ENCODE assay signal across 8 cellular contexts in genomic region chr7:36391436-36392198, GRCh38. TPM values are rescaled to one million over a fixed set of nuclear protein-coding genes. Genes with fewer than 3 reads are reported as not detected.
DNase-seq lines count a peak whose midpoint lies in the region; ATAC-seq and TF ChIP-seq lines count a peak whose summit lies in the region.

No MANE protein-coding gene starts in this region.

- H3K36me3 Mint-ChIP-seq in activated T-helper 1 cell treated with anti-CD3 and anti-CD28 coated beads, Interleukin-12 subunit alpha, Interleukin-12 subunit beta, Interleukin-2, Interleukin-4 antibody, amounts not matched to agents 30 ng/mL and 10 ng/mL and 1 ng/mL, durations not matched to agents 14 hours and 24 hours and 36 hours (ENCODE audit: low read depth): peaks cover 20% of the 10 kb centered on the region
- no peaks in the 10 kb centered on the region for H3K36me3 Mint-ChIP-seq in naive B cell

- H3K9ac ChIP-seq in HUES64 (ENCODE audit: low read depth, low read length): peak overlapping the region; percentile 12; the same call in 1 of the 2 replicates

- H3K36me3 ChIP-seq in HUES64 (ENCODE audit: insufficient read depth, low read length) (peaks cover 15% of the 10 kb centered on the region), testis (ENCODE audit: low read depth, missing control alignments) (no peaks in the 10 kb centered on the region)

- H3K9me3 ChIP-seq in HUES64 (ENCODE audit: insufficient read depth, low read depth, low read length) (peaks cover 7% of the 10 kb centered on the region; the same call in 1 of the 2 replicates), testis (no peaks in the 10 kb centered on the region)

- peaks cover 15% of the 10 kb centered on the region for H3K9me3 Mint-ChIP-seq in activated T-helper 1 cell treated with anti-CD3 and anti-CD28 coated beads, Interleukin-12 subunit alpha, Interleukin-12 subunit beta, Interleukin-2, Interleukin-4 antibody, amounts not matched to agents 30 ng/mL and 10 ng/mL and 1 ng/mL, durations not matched to agents 14 hours and 24 hours and 36 hours
- no peaks in the 10 kb centered on the region for H3K9me3 Mint-ChIP-seq in naive B cell

- intact Hi-C loops in activated T-helper 1 cell treated with anti-CD3 and anti-CD28 coated beads, Interleukin-12 subunit alpha, Interleukin-12 subunit beta, Interleukin-2, Interleukin-4 antibody, amounts not matched to agents 30 ng/mL and 10 ng/mL and 1 ng/mL, durations not matched to agents 14 hours and 24 hours and 36 hours (cut with micrococcal nuclease): loop anchor here (2.0 to 10.0 kb wide), 7 partner anchors 274 to 1399 kb away; partner anchors contain the start of genes AOAH, DPY19L1 and HERPUD2
- intact Hi-C loops in testis (cut with DNase I; ENCODE audit: low total_unique reads): no loop called here

- peaks cover 50% of the 10 kb centered on the region for H3K4me1 Mint-ChIP-seq in activated T-helper 1 cell treated with anti-CD3 and anti-CD28 coated beads, Interleukin-12 subunit alpha, Interleukin-12 subunit beta, Interleukin-2, Interleukin-4 antibody, amounts not matched to agents 30 ng/mL and 10 ng/mL and 1 ng/mL, durations not matched to agents 14 hours and 24 hours and 36 hours (ENCODE audit: low read depth)
- H3K4me1 Mint-ChIP-seq in naive B cell: peaks cover 11 to 16% (median 14%) of the 10 kb centered on the region in 3 donors

- peaks cover 5% of the 10 kb centered on the region for H3K27me3 Mint-ChIP-seq in activated T-helper 1 cell treated with anti-CD3 and anti-CD28 coated beads, Interleukin-12 subunit alpha, Interleukin-12 subunit beta, Interleukin-2, Interleukin-4 antibody, amounts not matched to agents 30 ng/mL and 10 ng/mL and 1 ng/mL, durations not matched to agents 14 hours and 24 hours and 36 hours (ENCODE audit: insufficient read depth)
- peaks cover 0 to 9% (median 0%) of the 10 kb centered on the region in 3 donors for H3K27me3 Mint-ChIP-seq in naive B cell

- TF ChIP-seq POLR2A in testis (IDR thresholded peaks at IDR 0.05): no peak

- peak; percentile 31 for ATAC-seq in GM19463 (IDR thresholded peaks at IDR 0.05; ENCODE audit: unreplicated experiment)
- no peak for ATAC-seq in naive B cell (ENCODE audit: low read depth in 2 of 2)

- peak overlapping the region; percentile 92 for H3K27ac Mint-ChIP-seq in activated T-helper 1 cell treated with anti-CD3 and anti-CD28 coated beads, Interleukin-12 subunit alpha, Interleukin-12 subunit beta, Interleukin-2, Interleukin-4 antibody, amounts not matched to agents 30 ng/mL and 10 ng/mL and 1 ng/mL, durations not matched to agents 14 hours and 24 hours and 36 hours
- peak overlapping the region in 2 of 6 donors; percentile 2 to 78 for H3K27ac Mint-ChIP-seq in naive B cell

- WGBS in HUES64: 60% methylated on average over 9 of the region's 10 CpGs
- 54 to 66% methylated on average over 10 of the region's 10 CpGs for WGBS in testis, 2 donors

- H3K4me3 ChIP-seq in HUES64 (ENCODE audit: low read length) (peak overlapping the region; percentile 88), testis (no peak overlapping the region)

- DNase-seq in EL (peak; percentile 45), naive B cell (no peak), activated gamma-delta T cell treated with Interleukin-2 at 50 U/mL for 16 hours (no peak), testis (no peak), NCI-H345 (lab: John Stamatoyannopoulos, UW) (no peak)
- DNase-seq in activated T-helper 1 cell treated with anti-CD3 and anti-CD28 coated beads, Interleukin-12 subunit alpha, Interleukin-12 subunit beta, Interleukin-2, Interleukin-4 antibody, amounts not matched to agents 30 ng/mL and 10 ng/mL and 1 ng/mL, durations not matched to agents 14 hours and 24 hours and 36 hours (ENCODE audit: low spot score): peak; percentile 31

- H3K4me1 ChIP-seq in HUES64 (ENCODE audit: insufficient read depth, low read length) (peaks cover 25% of the 10 kb centered on the region), testis (peaks cover 7% of the 10 kb centered on the region)

- no peaks in the 10 kb centered on the region for H3K27me3 ChIP-seq in HUES64 (ENCODE audit: insufficient read depth, low read length)
- no peaks in the 10 kb centered on the region for H3K27me3 ChIP-seq in testis

- TF ChIP-seq CTCF in testis (IDR thresholded peaks at IDR 0.05): no peak

- H3K27ac ChIP-seq in HUES64 (ENCODE audit: low read depth, low read length): no peak overlapping the region
- H3K27ac ChIP-seq in testis: no peak overlapping the region

- H3K4me3 Mint-ChIP-seq in activated T-helper 1 cell treated with anti-CD3 and anti-CD28 coated beads, Interleukin-12 subunit alpha, Interleukin-12 subunit beta, Interleukin-2, Interleukin-4 antibody, amounts not matched to agents 30 ng/mL and 10 ng/mL and 1 ng/mL, durations not matched to agents 14 hours and 24 hours and 36 hours: peak overlapping the region; percentile 86
- peak overlapping the region in 5 of 8 donors; percentile 1 to 91 (median 78) for H3K4me3 Mint-ChIP-seq in naive B cell

RNA-seq across cellular contexts. Expression of gene ANLN, which starts 2.0 kb away (rescaled TPM):
- polyA plus RNA-seq in HUES64 (2013, experiment 1 of 2): 56.0 TPM
- polyA plus RNA-seq in HUES64 (2013, experiment 2 of 2): 62.8 TPM
- total RNA-seq in activated T-helper 1 cell treated with anti-CD3 and anti-CD28 coated beads, Interleukin-12 subunit alpha, Interleukin-12 subunit beta, Interleukin-2, Interleukin-4 antibody, amounts not matched to agents 30 ng/mL and 10 ng/mL and 1 ng/mL, durations not matched to agents 14 hours and 24 hours and 36 hours: 23.8 and 31.0 TPM in 2 replicates
- polyA plus RNA-seq in naive B cell (ENCODE audit: low read depth in 6 of 6): not detected
- 10 to 100 TPM; 17.3 to 35.5 TPM for total RNA-seq in testis
- polyA plus RNA-seq in testis (ENCODE audit: insufficient read depth, low read depth, low replicate concordance): 17.6 TPM

Comparison
In these comparisons a context has a peak if more than half of its experiments do, and no peak if none do; other contexts are left out.
1. DNase-seq: peak in EL (single experiment) and activated T-helper 1 cell treated with anti-CD3 and anti-CD28 coated beads, Interleukin-12 subunit alpha, Interleukin-12 subunit beta, Interleukin-2, Interleukin-4 antibody, amounts not matched to agents 30 ng/mL and 10 ng/mL and 1 ng/mL, durations not matched to agents 14 hours and 24 hours and 36 hours (single experiment); none in naive B cell (single experiment), activated gamma-delta T cell treated with Interleukin-2 at 50 U/mL for 16 hours (single experiment), testis (single experiment) and NCI-H345 (single experiment).